Comparison of ENCODE assay signal across 1 cellular context in the genomic region with DNA sequence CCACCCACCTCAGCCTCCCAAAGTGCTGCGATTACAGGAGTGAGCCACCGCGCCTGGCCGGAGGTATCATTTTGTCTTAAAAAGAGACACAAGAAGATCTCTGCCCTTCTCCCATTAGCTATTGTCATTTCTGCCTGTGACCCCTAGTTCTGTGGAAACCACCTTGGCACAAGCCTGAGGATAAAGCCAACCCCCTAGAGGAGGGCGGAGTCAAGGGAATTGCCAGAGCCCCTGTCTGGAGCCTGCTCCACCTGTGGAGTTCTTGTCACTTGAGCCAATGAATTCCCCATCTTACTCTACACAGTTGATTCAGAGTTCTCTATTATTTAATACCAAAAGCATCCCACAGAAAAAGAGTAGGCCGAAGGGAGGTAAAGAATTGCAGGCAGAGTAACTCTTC.
TF ChIP-seq lines count a peak whose summit lies in the region.

No MANE protein-coding gene starts in this region.

TF ChIP-seq in GM23338, 12 proteins besides CTCF, POLR2A, EP300 and RAD21:
- TF ChIP-seq, protein P1, sequence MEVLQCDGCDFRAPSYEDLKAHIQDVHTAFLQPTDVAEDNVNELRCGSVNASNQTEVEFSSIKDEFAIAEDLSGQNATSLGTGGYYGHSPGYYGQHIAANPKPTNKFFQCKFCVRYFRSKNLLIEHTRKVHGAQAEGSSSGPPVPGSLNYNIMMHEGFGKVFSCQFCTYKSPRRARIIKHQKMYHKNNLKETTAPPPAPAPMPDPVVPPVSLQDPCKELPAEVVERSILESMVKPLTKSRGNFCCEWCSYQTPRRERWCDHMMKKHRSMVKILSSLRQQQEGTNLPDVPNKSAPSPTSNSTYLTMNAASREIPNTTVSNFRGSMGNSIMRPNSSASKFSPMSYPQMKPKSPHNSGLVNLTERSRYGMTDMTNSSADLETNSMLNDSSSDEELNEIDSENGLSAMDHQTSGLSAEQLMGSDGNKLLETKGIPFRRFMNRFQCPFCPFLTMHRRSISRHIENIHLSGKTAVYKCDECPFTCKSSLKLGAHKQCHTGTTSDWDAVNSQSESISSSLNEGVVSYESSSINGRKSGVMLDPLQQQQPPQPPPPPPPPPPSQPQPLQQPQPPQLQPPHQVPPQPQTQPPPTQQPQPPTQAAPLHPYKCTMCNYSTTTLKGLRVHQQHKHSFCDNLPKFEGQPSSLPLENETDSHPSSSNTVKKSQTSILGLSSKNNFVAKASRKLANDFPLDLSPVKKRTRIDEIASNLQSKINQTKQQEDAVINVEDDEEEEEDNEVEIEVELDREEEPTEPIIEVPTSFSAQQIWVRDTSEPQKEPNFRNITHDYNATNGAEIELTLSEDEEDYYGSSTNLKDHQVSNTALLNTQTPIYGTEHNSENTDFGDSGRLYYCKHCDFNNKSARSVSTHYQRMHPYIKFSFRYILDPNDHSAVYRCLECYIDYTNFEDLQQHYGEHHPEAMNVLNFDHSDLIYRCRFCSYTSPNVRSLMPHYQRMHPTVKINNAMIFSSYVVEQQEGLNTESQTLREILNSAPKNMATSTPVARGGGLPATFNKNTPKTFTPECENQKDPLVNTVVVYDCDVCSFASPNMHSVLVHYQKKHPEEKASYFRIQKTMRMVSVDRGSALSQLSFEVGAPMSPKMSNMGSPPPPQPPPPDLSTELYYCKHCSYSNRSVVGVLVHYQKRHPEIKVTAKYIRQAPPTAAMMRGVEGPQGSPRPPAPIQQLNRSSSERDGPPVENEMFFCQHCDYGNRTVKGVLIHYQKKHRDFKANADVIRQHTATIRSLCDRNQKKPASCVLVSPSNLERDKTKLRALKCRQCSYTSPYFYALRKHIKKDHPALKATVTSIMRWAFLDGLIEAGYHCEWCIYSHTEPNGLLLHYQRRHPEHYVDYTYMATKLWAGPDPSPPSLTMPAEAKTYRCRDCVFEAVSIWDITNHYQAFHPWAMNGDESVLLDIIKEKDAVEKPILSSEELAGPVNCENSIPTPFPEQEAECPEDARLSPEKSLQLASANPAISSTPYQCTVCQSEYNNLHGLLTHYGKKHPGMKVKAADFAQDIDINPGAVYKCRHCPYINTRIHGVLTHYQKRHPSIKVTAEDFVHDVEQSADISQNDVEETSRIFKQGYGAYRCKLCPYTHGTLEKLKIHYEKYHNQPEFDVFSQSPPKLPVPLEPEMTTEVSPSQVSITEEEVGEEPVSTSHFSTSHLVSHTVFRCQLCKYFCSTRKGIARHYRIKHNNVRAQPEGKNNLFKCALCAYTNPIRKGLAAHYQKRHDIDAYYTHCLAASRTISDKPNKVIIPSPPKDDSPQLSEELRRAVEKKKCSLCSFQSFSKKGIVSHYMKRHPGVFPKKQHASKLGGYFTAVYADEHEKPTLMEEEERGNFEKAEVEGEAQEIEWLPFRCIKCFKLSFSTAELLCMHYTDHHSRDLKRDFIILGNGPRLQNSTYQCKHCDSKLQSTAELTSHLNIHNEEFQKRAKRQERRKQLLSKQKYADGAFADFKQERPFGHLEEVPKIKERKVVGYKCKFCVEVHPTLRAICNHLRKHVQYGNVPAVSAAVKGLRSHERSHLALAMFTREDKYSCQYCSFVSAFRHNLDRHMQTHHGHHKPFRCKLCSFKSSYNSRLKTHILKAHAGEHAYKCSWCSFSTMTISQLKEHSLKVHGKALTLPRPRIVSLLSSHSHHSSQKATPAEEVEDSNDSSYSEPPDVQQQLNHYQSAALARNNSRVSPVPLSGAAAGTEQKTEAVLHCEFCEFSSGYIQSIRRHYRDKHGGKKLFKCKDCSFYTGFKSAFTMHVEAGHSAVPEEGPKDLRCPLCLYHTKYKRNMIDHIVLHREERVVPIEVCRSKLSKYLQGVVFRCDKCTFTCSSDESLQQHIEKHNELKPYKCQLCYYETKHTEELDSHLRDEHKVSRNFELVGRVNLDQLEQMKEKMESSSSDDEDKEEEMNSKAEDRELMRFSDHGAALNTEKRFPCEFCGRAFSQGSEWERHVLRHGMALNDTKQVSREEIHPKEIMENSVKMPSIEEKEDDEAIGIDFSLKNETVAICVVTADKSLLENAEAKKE (CRISPR knock-in tag; IDR thresholded peaks at IDR 0.05) = no peak
- TF ChIP-seq POLR2AphosphoS5 (IDR thresholded peaks at IDR 0.05; ENCODE audit: low read depth) = no peak
- no peak for TF ChIP-seq ZNF331 (CRISPR knock-in tag; IDR thresholded peaks at IDR 0.05; ENCODE audit: low read depth)
- no peak for TF ChIP-seq ZNF114 (CRISPR knock-in tag; IDR thresholded peaks at IDR 0.05)
- TF ChIP-seq JUNB (IDR thresholded peaks at IDR 0.05; ENCODE audit: unreplicated experiment) = no peak
- no peak for TF ChIP-seq NANOG (IDR thresholded peaks at IDR 0.05; ENCODE audit: borderline replicate concordance)
- TF ChIP-seq STAT1 (IDR thresholded peaks at IDR 0.05; ENCODE audit: unreplicated experiment) = no peak
- TF ChIP-seq, protein P2, sequence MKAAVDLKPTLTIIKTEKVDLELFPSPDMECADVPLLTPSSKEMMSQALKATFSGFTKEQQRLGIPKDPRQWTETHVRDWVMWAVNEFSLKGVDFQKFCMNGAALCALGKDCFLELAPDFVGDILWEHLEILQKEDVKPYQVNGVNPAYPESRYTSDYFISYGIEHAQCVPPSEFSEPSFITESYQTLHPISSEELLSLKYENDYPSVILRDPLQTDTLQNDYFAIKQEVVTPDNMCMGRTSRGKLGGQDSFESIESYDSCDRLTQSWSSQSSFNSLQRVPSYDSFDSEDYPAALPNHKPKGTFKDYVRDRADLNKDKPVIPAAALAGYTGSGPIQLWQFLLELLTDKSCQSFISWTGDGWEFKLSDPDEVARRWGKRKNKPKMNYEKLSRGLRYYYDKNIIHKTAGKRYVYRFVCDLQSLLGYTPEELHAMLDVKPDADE (IDR thresholded peaks at IDR 0.05) = no peak
- TF ChIP-seq CREB1 (CRISPR knock-in tag; IDR thresholded peaks at IDR 0.05; ENCODE audit: low read depth) = no peak
- TF ChIP-seq, protein P3, sequence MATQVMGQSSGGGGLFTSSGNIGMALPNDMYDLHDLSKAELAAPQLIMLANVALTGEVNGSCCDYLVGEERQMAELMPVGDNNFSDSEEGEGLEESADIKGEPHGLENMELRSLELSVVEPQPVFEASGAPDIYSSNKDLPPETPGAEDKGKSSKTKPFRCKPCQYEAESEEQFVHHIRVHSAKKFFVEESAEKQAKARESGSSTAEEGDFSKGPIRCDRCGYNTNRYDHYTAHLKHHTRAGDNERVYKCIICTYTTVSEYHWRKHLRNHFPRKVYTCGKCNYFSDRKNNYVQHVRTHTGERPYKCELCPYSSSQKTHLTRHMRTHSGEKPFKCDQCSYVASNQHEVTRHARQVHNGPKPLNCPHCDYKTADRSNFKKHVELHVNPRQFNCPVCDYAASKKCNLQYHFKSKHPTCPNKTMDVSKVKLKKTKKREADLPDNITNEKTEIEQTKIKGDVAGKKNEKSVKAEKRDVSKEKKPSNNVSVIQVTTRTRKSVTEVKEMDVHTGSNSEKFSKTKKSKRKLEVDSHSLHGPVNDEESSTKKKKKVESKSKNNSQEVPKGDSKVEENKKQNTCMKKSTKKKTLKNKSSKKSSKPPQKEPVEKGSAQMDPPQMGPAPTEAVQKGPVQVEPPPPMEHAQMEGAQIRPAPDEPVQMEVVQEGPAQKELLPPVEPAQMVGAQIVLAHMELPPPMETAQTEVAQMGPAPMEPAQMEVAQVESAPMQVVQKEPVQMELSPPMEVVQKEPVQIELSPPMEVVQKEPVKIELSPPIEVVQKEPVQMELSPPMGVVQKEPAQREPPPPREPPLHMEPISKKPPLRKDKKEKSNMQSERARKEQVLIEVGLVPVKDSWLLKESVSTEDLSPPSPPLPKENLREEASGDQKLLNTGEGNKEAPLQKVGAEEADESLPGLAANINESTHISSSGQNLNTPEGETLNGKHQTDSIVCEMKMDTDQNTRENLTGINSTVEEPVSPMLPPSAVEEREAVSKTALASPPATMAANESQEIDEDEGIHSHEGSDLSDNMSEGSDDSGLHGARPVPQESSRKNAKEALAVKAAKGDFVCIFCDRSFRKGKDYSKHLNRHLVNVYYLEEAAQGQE (IDR thresholded peaks at IDR 0.05; ENCODE audit: unreplicated experiment) = no peak
- no peak for TF ChIP-seq EZH2 (IDR thresholded peaks at IDR 0.05; ENCODE audit: low read depth, unreplicated experiment)
- TF ChIP-seq EZH2phosphoT487 (IDR thresholded peaks at IDR 0.05; ENCODE audit: unreplicated experiment) = no peak
TF ChIP-seq in GM23338: peak in this region for 0.
